ENCODE assay signal across 14 cellular contexts in genomic region chr11:60310407-60310998, GRCh38. TPM values are rescaled to one million over a fixed set of nuclear protein-coding genes. Genes with fewer than 3 reads are reported as not detected.
DNase-seq lines count a peak whose midpoint lies in the region; ATAC-seq and TF ChIP-seq lines count a peak whose summit lies in the region.
"Had no signal": no experiment of that assay in that cellular context is flagged by ENCODE, and none has a peak within 500 bp of the region (broad histone marks: within the 10 kb centered on the region; RNA-seq: fewer than 3 reads in every experiment).

No MANE protein-coding gene starts in this region.

- no peak for TF ChIP-seq CTCF in GM10266 (IDR thresholded peaks at IDR 0.05; ENCODE audit: control insufficient read depth, insufficient read depth, low read depth, missing control alignments)
- no peak for TF ChIP-seq CTCF in GM20000 (IDR thresholded peaks at IDR 0.05; ENCODE audit: extremely low read depth, missing control alignments)

- no peaks in the 10 kb centered on the region for H3K9me3 ChIP-seq in right cardiac atrium (ENCODE audit: control insufficient read depth, low read length)

- no peaks in the 10 kb centered on the region for H3K27me3 ChIP-seq in right cardiac atrium (ENCODE audit: control insufficient read depth, insufficient read depth)

- no peak overlapping the region for H3K4me3 ChIP-seq in right cardiac atrium (ENCODE audit: low read length)
- H3K4me3 ChIP-seq: skin epidermis had no signal

- peak; percentile 47 for DNase-seq in GM10266 (ENCODE audit: extremely low spot score)
- DNase-seq in GM20000 (ENCODE audit: low spot score), result peak; percentile 46
- peak in 2 of 3 donors; percentile 28 to 52 for DNase-seq in right cardiac atrium
- DNase-seq in UCSD-AML1 (lab: John Stamatoyannopoulos, UW; ENCODE audit: unreplicated experiment), result no peak
- no peak for DNase-seq in NCI-H69 (lab: John Stamatoyannopoulos, UW)
- DNase-seq in amniotic stem cell (lab: John Stamatoyannopoulos, UW), result no peak
- DNase-seq in epidermal melanocyte (ENCODE audit: insufficient read length, low spot score), result no peak
- DNase-seq: activated naive CD8-positive, alpha-beta T cell treated with anti-CD3 and anti-CD28 coated beads, Interleukin-2, amount 10 ng/mL, durations not matched to agents 7 days and 5 days had no signal

- 49% methylated on average over 5 of the region's 5 CpGs for WGBS in right cardiac atrium

- no peaks in the 10 kb centered on the region for H3K4me1 ChIP-seq in right cardiac atrium (ENCODE audit: control insufficient read depth, insufficient read depth, low read length)

- H3K27ac ChIP-seq in right cardiac atrium (ENCODE audit: low read length), result no peak overlapping the region

- intact Hi-C loops in right cardiac atrium (cut with DNase I), result no loop called here

- peak; percentile 53 for ATAC-seq in HG03378 (IDR thresholded peaks at IDR 0.05; ENCODE audit: unreplicated experiment)
- no peak for ATAC-seq in right cardiac atrium
- ATAC-seq: activated CD4-positive, CD25-positive, alpha-beta regulatory T cell treated with anti-CD3 and anti-CD28 coated beads, Interleukin-2, amount 50 U/mL, for 24 hours had no signal

RNA-seq across cellular contexts. Expression of gene MS4A6E, which starts 16.6 kb away (rescaled TPM):
- total RNA-seq in right cardiac atrium, result not detected
- polyA plus RNA-seq in right cardiac atrium, result not detected
- total RNA-seq: activated naive CD8-positive, alpha-beta T cell treated with anti-CD3 and anti-CD28 coated beads, Interleukin-2, amount 10 ng/mL, durations not matched to agents 7 days and 5 days; epithelial cell of proximal tubule; lower leg skin had no signal
- polyA plus RNA-seq: BJ had no signal

RNA-seq across cellular contexts. Expression of gene MS4A4A, which starts 30.0 kb away (rescaled TPM):
- total RNA-seq in right cardiac atrium, result 10 to 100 TPM; 12.6 to 21.5 (median 20.1) TPM
- polyA plus RNA-seq in right cardiac atrium, result 5.1 TPM
- total RNA-seq: epithelial cell of proximal tubule had no signal
- polyA plus RNA-seq: BJ had no signal

Comparison
In these comparisons a context has a peak if more than half of its experiments do, and no peak if none do; other contexts are left out.
1. DNase-seq: peak in GM10266 (single experiment), GM20000 (single experiment) and right cardiac atrium (2 of 3); none in UCSD-AML1 (single experiment), NCI-H69 (single experiment), amniotic stem cell (single experiment) and epidermal melanocyte (single experiment).